12 cellular contexts compared by ENCODE assay signal in the genomic region with DNA sequence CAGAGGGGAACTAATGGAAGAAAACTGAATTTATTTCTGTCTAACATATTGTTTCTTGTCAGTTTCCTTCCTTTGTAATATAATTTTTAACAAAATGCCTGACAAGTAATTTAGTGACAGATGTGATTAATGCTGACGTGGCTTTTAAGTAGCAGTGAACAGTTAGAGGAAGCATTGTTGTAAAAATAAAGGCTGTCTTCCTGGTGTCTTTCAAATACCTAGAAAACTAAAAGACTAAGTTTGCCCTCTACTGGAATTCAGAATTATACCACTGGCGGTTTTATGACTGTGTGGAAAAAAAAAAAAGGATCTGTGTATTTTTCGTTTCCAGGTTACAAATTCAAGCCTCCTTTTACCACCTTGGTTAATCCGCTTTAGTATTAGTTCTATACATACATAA.
DNase-seq lines count a peak whose midpoint lies in the region; ATAC-seq, FAIRE-seq and TF ChIP-seq lines count a peak whose summit lies in the region.
"Had no signal": no experiment of that assay in that cellular context is flagged by ENCODE, and none has a peak within 500 bp of the region (broad histone marks: within the 10 kb centered on the region; RNA-seq: fewer than 3 reads in every experiment).

No MANE protein-coding gene starts in this region.

- H3K9ac ChIP-seq in K562 (ENCODE audit: insufficient read depth in 1 of 2, low read depth in 2 of 2, low read length in 2 of 2) (no peak overlapping the region), neural progenitor cell (no peak overlapping the region)
- H3K9ac ChIP-seq: GM23248 had no signal

- H3K27ac ChIP-seq in K562 (ENCODE audit: extremely low read depth, low read depth, low read length) (no peak overlapping the region), neural progenitor cell (no peak overlapping the region)
- H3K27ac ChIP-seq: GM23248 had no signal

- H3K4me3 Mint-ChIP-seq in neural progenitor cell = no peak overlapping the region
- H3K4me3 Mint-ChIP-seq in activated CD8-positive, alpha-beta T cell treated with anti-CD3 and anti-CD28 coated beads, Interleukin-2, amount 10 ng/mL, durations not matched to agents 7 days and 5 days = no peak overlapping the region
- H3K4me3 Mint-ChIP-seq: activated CD4-positive, alpha-beta memory T cell treated with anti-CD3 and anti-CD28 coated beads for 36 hours; activated naive CD4-positive, alpha-beta T cell treated with anti-CD3 and anti-CD28 coated beads, Interleukin-2, amount 10 ng/mL, durations not matched to agents 7 days and 5 days had no signal

- BruUV-seq in K562 (replicated peaks; lab: Mats Ljungman, UMichigan) = no TSS peak

- H3K9me3 Mint-ChIP-seq in neural progenitor cell = peaks cover 8% of the 10 kb centered on the region
- no peaks in the 10 kb centered on the region for H3K9me3 Mint-ChIP-seq in activated CD8-positive, alpha-beta T cell treated with anti-CD3 and anti-CD28 coated beads, Interleukin-2, amount 10 ng/mL, durations not matched to agents 7 days and 5 days (ENCODE audit: insufficient read depth)
- H3K9me3 Mint-ChIP-seq: activated CD4-positive, alpha-beta memory T cell treated with anti-CD3 and anti-CD28 coated beads for 36 hours had no signal

- 0% methylated on average over 4 of the region's 4 CpGs for WGBS in K562 (ENCODE audit: insufficient coverage, low coverage, missing lambda C conversion rate)

- CTCF ChIA-PET in K562 (lab: Yijun Ruan, JAX; ENCODE audit: low intra/inter-chr PET ratio) = interaction anchor here (1.6 to 1.9 kb wide), 2 partner anchors 454 to 642 kb away, joined by 4 to 10 read pairs; no protein-coding TSS in a partner anchor
- CTCF ChIA-PET in activated CD8-positive, alpha-beta T cell treated with anti-CD3 and anti-CD28 coated beads, Interleukin-2, amount 10 ng/mL, durations not matched to agents 7 days and 5 days (lab: Charles Lee) = no interaction called here

- in situ Hi-C loops in G401 (cut with HindIII; ENCODE audit: low sequenced_read_pairs) (no loop called here), K562 (cut with MboI) (no loop called here)

- H3K4me3 ChIP-seq in K562 (no peak overlapping the region), neural progenitor cell (no peak overlapping the region)
- H3K4me3 ChIP-seq: GM23248 had no signal

- H3K79me2 ChIP-seq in K562 (ENCODE audit: control insufficient read depth, insufficient read depth, low read length) (no peaks in the 10 kb centered on the region), neural progenitor cell (ENCODE audit: low read depth) (no peaks in the 10 kb centered on the region)

- no peak overlapping the region for H3K27ac Mint-ChIP-seq in neural progenitor cell
- no peak overlapping the region for H3K27ac Mint-ChIP-seq in activated CD8-positive, alpha-beta T cell treated with anti-CD3 and anti-CD28 coated beads, Interleukin-2, amount 10 ng/mL, durations not matched to agents 7 days and 5 days
- H3K27ac Mint-ChIP-seq: activated CD4-positive, alpha-beta memory T cell treated with anti-CD3 and anti-CD28 coated beads for 36 hours; activated naive CD4-positive, alpha-beta T cell treated with anti-CD3 and anti-CD28 coated beads, Interleukin-2, amount 10 ng/mL, durations not matched to agents 7 days and 5 days had no signal

- H3K9me3 ChIP-seq in K562 (replicated peaks; ENCODE audit: control insufficient read depth, insufficient read depth, low read depth, low read length) (no peaks in the 10 kb centered on the region), neural progenitor cell (ENCODE audit: low read depth) (peaks cover 10% of the 10 kb centered on the region)

- no peaks in the 10 kb centered on the region for H3F3A ChIP-seq in neural progenitor cell (ENCODE audit: low read depth)

- POLR2A ChIA-PET in K562 (lab: Yijun Ruan, JAX) = no interaction called here
- POLR2A ChIA-PET in activated CD8-positive, alpha-beta T cell treated with anti-CD3 and anti-CD28 coated beads, Interleukin-2, amount 10 ng/mL, durations not matched to agents 7 days and 5 days (lab: Charles Lee) = no interaction called here

- no peaks in the 10 kb centered on the region for H3K4me1 Mint-ChIP-seq in neural progenitor cell
- H3K4me1 Mint-ChIP-seq in activated CD8-positive, alpha-beta T cell treated with anti-CD3 and anti-CD28 coated beads, Interleukin-2, amount 10 ng/mL, durations not matched to agents 7 days and 5 days (ENCODE audit: low read depth) = no peaks in the 10 kb centered on the region
- H3K4me1 Mint-ChIP-seq: activated naive CD4-positive, alpha-beta T cell treated with anti-CD3 and anti-CD28 coated beads, Interleukin-2, amount 10 ng/mL, durations not matched to agents 7 days and 5 days had no signal

- TF ChIP-seq CTCF in K562 (IDR thresholded peaks at IDR 0.05 in 2 of 3, conservative IDR thresholded peaks at IDR 0.05 in 1 of 3; ENCODE audit: insufficient read depth in 2 of 3, low read depth in 1 of 3, low read length in 3 of 3) = peak in 1 of 3 experiments; percentile 43; a peak in 2 of 6 replicates
- peak; percentile 13 for TF ChIP-seq CTCF in neural progenitor cell (IDR thresholded peaks at IDR 0.05)

- H3K9me1 ChIP-seq in K562 (ENCODE audit: control insufficient read depth, insufficient read depth, low read length) = no peaks in the 10 kb centered on the region

- DNase-seq in G401 (ENCODE audit: low spot score) (peak; percentile 78), NAMALWA (ENCODE audit: low spot score) (peak; percentile 12), K562 (ENCODE audit: extremely low read depth in 1 of 4, low spot score in 3 of 4) (peak in 1 of 4 experiments; percentile 5), neural progenitor cell (ENCODE audit: low spot score) (no peak), SHP77 treated with DMSO at 0.1 percent for 48 hours (lab: John Stamatoyannopoulos, UW) (no peak)
- DNase-seq in activated CD8-positive, alpha-beta T cell treated with anti-CD3 and anti-CD28 coated beads, Interleukin-2, amount 10 ng/mL, durations not matched to agents 7 days and 5 days = no peak
- DNase-seq: activated CD4-positive, alpha-beta memory T cell treated with anti-CD3 and anti-CD28 coated beads for 36 hours; activated naive CD4-positive, alpha-beta T cell treated with anti-CD3 and anti-CD28 coated beads, Interleukin-2, amount 10 ng/mL, durations not matched to agents 7 days and 5 days; GM23248; NCI-H510A had no signal

- no peaks in the 10 kb centered on the region for H3K27me3 Mint-ChIP-seq in neural progenitor cell (ENCODE audit: insufficient read depth, low read depth)
- no peaks in the 10 kb centered on the region for H3K27me3 Mint-ChIP-seq in activated CD8-positive, alpha-beta T cell treated with anti-CD3 and anti-CD28 coated beads, Interleukin-2, amount 10 ng/mL, durations not matched to agents 7 days and 5 days (ENCODE audit: low read depth)
- H3K27me3 Mint-ChIP-seq: activated CD4-positive, alpha-beta memory T cell treated with anti-CD3 and anti-CD28 coated beads for 36 hours; activated naive CD4-positive, alpha-beta T cell treated with anti-CD3 and anti-CD28 coated beads, Interleukin-2, amount 10 ng/mL, durations not matched to agents 7 days and 5 days had no signal

- TF ChIP-seq EP300 in K562 (IDR thresholded peaks at IDR 0.05; ENCODE audit: low read length) = no peak

- peak; percentile 59 for FAIRE-seq in K562 (lab: Jason Lieb, UNC)
- FAIRE-seq: keratinocyte had no signal

- H4K20me1 ChIP-seq in K562 (replicated peaks; ENCODE audit: control insufficient read depth, insufficient read depth, low read length) = no peaks in the 10 kb centered on the region
- no peaks in the 10 kb centered on the region for H4K20me1 ChIP-seq in neural progenitor cell (ENCODE audit: low read depth)

- no peak overlapping the region for H3K4me2 ChIP-seq in K562 (ENCODE audit: insufficient read depth, low read length)
- H3K4me2 ChIP-seq in neural progenitor cell = no peak overlapping the region

- intact Hi-C loops in K562 (cut with micrococcal nuclease) = loop anchor here (1.0 to 10.0 kb wide), 2 partner anchors 454 to 640 kb away; no protein-coding TSS in a partner anchor

- peak; percentile 34 to 42 for TF ChIP-seq RAD21 in K562 (CRISPR knock-in tag; conservative IDR thresholded peaks at IDR 0.05 in 1 of 2, IDR thresholded peaks at IDR 0.05 in 1 of 2)

- H3K27me3 ChIP-seq in K562 (ENCODE audit: control insufficient read depth in 2 of 2, insufficient read depth in 2 of 2, low read length in 2 of 2) (no peaks in the 10 kb centered on the region), neural progenitor cell (no peaks in the 10 kb centered on the region)

- TF ChIP-seq POLR2A in K562 (conservative IDR thresholded peaks at IDR 0.05) = no peak

- H2AFZ ChIP-seq in K562 (ENCODE audit: low read depth, low read length) = no peak overlapping the region
- H2AFZ ChIP-seq in neural progenitor cell (replicated peaks) = no peak overlapping the region
- H2AFZ ChIP-seq: GM23248 had no signal

- peak; percentile 60; the same call in 1 of the 3 replicates for ATAC-seq in K562
- ATAC-seq in HG03159 (IDR thresholded peaks at IDR 0.05; ENCODE audit: unreplicated experiment) = no peak
- ATAC-seq in activated CD8-positive, alpha-beta T cell treated with anti-CD3 and anti-CD28 coated beads, Interleukin-2, amount 10 ng/mL, durations not matched to agents 7 days and 5 days = no peak

- H3K4me1 ChIP-seq in K562 (replicated peaks in 1 of 2; ENCODE audit: control insufficient read depth in 2 of 2, insufficient read depth in 2 of 2, low read length in 2 of 2) (no peaks in the 10 kb centered on the region), neural progenitor cell (no peaks in the 10 kb centered on the region)

- no peaks in the 10 kb centered on the region for H3K36me3 Mint-ChIP-seq in neural progenitor cell
- H3K36me3 Mint-ChIP-seq in activated CD8-positive, alpha-beta T cell treated with anti-CD3 and anti-CD28 coated beads, Interleukin-2, amount 10 ng/mL, durations not matched to agents 7 days and 5 days (ENCODE audit: low read depth) = no peaks in the 10 kb centered on the region
- H3K36me3 Mint-ChIP-seq: activated CD4-positive, alpha-beta memory T cell treated with anti-CD3 and anti-CD28 coated beads for 36 hours; activated naive CD4-positive, alpha-beta T cell treated with anti-CD3 and anti-CD28 coated beads, Interleukin-2, amount 10 ng/mL, durations not matched to agents 7 days and 5 days had no signal

- H3K36me3 ChIP-seq in K562 (ENCODE audit: control insufficient read depth, insufficient read depth, low read length) (no peaks in the 10 kb centered on the region), neural progenitor cell (no peaks in the 10 kb centered on the region)

TF ChIP-seq in K562, 482 proteins besides CTCF, POLR2A, EP300 and RAD21 (continues in another document):
- peak; percentile 88 for TF ChIP-seq C11orf30 (IDR thresholded peaks at IDR 0.05; ENCODE audit: low read depth)
- peak; percentile 96 for TF ChIP-seq ZNF316 (IDR thresholded peaks at IDR 0.05)
- TF ChIP-seq MAFF (IDR thresholded peaks at IDR 0.05; ENCODE audit: low read length) = peak; percentile 96
- no peak for TF ChIP-seq ZNF121 (CRISPR knock-in tag; conservative IDR thresholded peaks at IDR 0.05)
- peak; percentile 44; the same call in 1 of the 2 replicates for TF ChIP-seq ZNF384 (IDR thresholded peaks at IDR 0.05; ENCODE audit: low read depth, low read length)
- peak; percentile 89 for TF ChIP-seq MAFG (tag; conservative IDR thresholded peaks at IDR 0.05)
- TF ChIP-seq, protein P1, sequence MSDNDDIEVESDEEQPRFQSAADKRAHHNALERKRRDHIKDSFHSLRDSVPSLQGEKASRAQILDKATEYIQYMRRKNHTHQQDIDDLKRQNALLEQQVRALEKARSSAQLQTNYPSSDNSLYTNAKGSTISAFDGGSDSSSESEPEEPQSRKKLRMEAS (CRISPR knock-in tag; IDR thresholded peaks at IDR 0.05) = no peak

Comparison
In these comparisons a context has a peak if more than half of its experiments do, and no peak if none do; other contexts are left out.
1. DNase-seq: peak in G401 (single experiment) and NAMALWA (single experiment); none in neural progenitor cell (single experiment), SHP77 treated with DMSO at 0.1 percent for 48 hours (single experiment) and activated CD8-positive, alpha-beta T cell treated with anti-CD3 and anti-CD28 coated beads, Interleukin-2, amount 10 ng/mL, durations not matched to agents 7 days and 5 days (single experiment).